ENCODE assay signal across 1 cellular context in genomic region chr12:132471011-132471857, GRCh38.
A peak's percentile ranks its signal among the peaks of the same experiment; 100 is the strongest.
TF ChIP-seq lines count a peak whose summit lies in the region.

No MANE protein-coding gene starts in this region.

TF ChIP-seq in HepG2, 621 proteins besides CTCF, POLR2A, EP300 and RAD21 (continued from another document and continues in another):
- TF ChIP-seq TOPORS (CRISPR knock-in tag; IDR thresholded peaks at IDR 0.05) (peak; percentile 74; the same call in 1 of the 2 replicates), PLRG1 (conservative IDR thresholded peaks at IDR 0.05) (no peak), NR2F6 (IDR thresholded peaks at IDR 0.05) (peak; percentile 82), NR2F6 (CRISPR knock-in tag; IDR thresholded peaks at IDR 0.05) (peak; percentile 95), ZNF713 (CRISPR knock-in tag; IDR thresholded peaks at IDR 0.05) (no peak), SMAD3 (CRISPR knock-in tag; IDR thresholded peaks at IDR 0.05) (0 out of 2 replicates have a peak, but pooled peaks have one; percentile 53), ZSCAN30 (CRISPR knock-in tag; IDR thresholded peaks at IDR 0.05) (no peak), HBP1 (CRISPR knock-in tag; IDR thresholded peaks at IDR 0.05; ENCODE audit: low read depth) (no peak), ZMYM2 (CRISPR knock-in tag; IDR thresholded peaks at IDR 0.05) (no peak), ZNF839 (CRISPR knock-in tag; IDR thresholded peaks at IDR 0.05; ENCODE audit: borderline replicate concordance) (no peak), RFX5 (IDR thresholded peaks at IDR 0.05; ENCODE audit: low read depth, low read length) (no peak), KDM3A (CRISPR knock-in tag; IDR thresholded peaks at IDR 0.05; ENCODE audit: low read depth) (peak; percentile 83; the same call in 1 of the 2 replicates), MEF2D (CRISPR knock-in tag; IDR thresholded peaks at IDR 0.05) (peak; percentile 80), ATF6 (CRISPR knock-in tag; conservative IDR thresholded peaks at IDR 0.05) (0 out of 2 replicates have a peak, but pooled peaks have one; percentile 68), ZNF263 (CRISPR knock-in tag; IDR thresholded peaks at IDR 0.05) (peak; percentile 44; the same call in 1 of the 2 replicates), ZNF749 (CRISPR knock-in tag; IDR thresholded peaks at IDR 0.05; ENCODE audit: borderline replicate concordance) (0 out of 2 replicates have a peak, but pooled peaks have one; percentile 32), HCFC1 (IDR thresholded peaks at IDR 0.05; ENCODE audit: low read depth, low read length) (no peak), PRDM10 (CRISPR knock-in tag; IDR thresholded peaks at IDR 0.05; ENCODE audit: low read depth) (no peak), TGIF2 (CRISPR knock-in tag; IDR thresholded peaks at IDR 0.05) (no peak), NFKBIZ (CRISPR knock-in tag; IDR thresholded peaks at IDR 0.05) (peak; percentile 77; the same call in 1 of the 2 replicates), ZFP37 (CRISPR knock-in tag; IDR thresholded peaks at IDR 0.05; ENCODE audit: borderline replicate concordance) (peak; percentile 92), FOXP1 (IDR thresholded peaks at IDR 0.05) (0 out of 2 replicates have a peak, but pooled peaks have one; percentile 25), FOXP1 (CRISPR knock-in tag; IDR thresholded peaks at IDR 0.05) (peak; percentile 82), ATRX (CRISPR knock-in tag; IDR thresholded peaks at IDR 0.05; ENCODE audit: borderline replicate concordance) (no peak), ARNTL (CRISPR knock-in tag; IDR thresholded peaks at IDR 0.05) (peak; percentile 85), ZFP91 (CRISPR knock-in tag; IDR thresholded peaks at IDR 0.05; ENCODE audit: borderline replicate concordance) (peak; percentile 75), ZNF562 (CRISPR knock-in tag; IDR thresholded peaks at IDR 0.05; ENCODE audit: borderline replicate concordance) (no peak), ZNF766 (CRISPR knock-in tag; IDR thresholded peaks at IDR 0.05; ENCODE audit: borderline replicate concordance) (no peak; the same call in 1 of the 2 replicates), THAP7 (CRISPR knock-in tag; IDR thresholded peaks at IDR 0.05) (no peak), AGO2 (optimal IDR thresholded peaks at IDR 0.05; ENCODE audit: low read depth, low read length) (no peak), ZBTB14 (CRISPR knock-in tag; IDR thresholded peaks at IDR 0.05) (no peak), PHF5A (CRISPR knock-in tag; IDR thresholded peaks at IDR 0.05; ENCODE audit: low read depth, unreplicated experiment) (no peak), TBP (CRISPR knock-in tag; IDR thresholded peaks at IDR 0.05) (no peak), ZBTB43 (CRISPR knock-in tag; conservative IDR thresholded peaks at IDR 0.05) (peak; percentile 71; the same call in 1 of the 2 replicates), ZGPAT (CRISPR knock-in tag; IDR thresholded peaks at IDR 0.05) (peak; percentile 91), ZNF333 (CRISPR knock-in tag; IDR thresholded peaks at IDR 0.05; ENCODE audit: borderline replicate concordance) (no peak), HMG20B (CRISPR knock-in tag; conservative IDR thresholded peaks at IDR 0.05) (peak; percentile 83), ZMAT3 (CRISPR knock-in tag; conservative IDR thresholded peaks at IDR 0.05) (0 out of 2 replicates have a peak, but pooled peaks have one; percentile 55), YY1 (IDR thresholded peaks at IDR 0.05; ENCODE audit: insufficient read depth, insufficient replicate concordance, low read depth, low read length) (peak; percentile 65), DZIP1 (CRISPR knock-in tag; IDR thresholded peaks at IDR 0.05) (no peak), TEAD3 (CRISPR knock-in tag; optimal IDR thresholded peaks at IDR 0.05; ENCODE audit: borderline replicate concordance) (peak; percentile 85), SMARCC2 (IDR thresholded peaks at IDR 0.05) (no peak), ZMYM4 (CRISPR knock-in tag; IDR thresholded peaks at IDR 0.05) (peak; percentile 20; the same call in 1 of the 2 replicates), PTBP1 (IDR thresholded peaks at IDR 0.05; ENCODE audit: low read depth, low read length, poor library complexity, severe bottlenecking) (no peak), ATAD3A (CRISPR knock-in tag; IDR thresholded peaks at IDR 0.05) (no peak), MYPOP (CRISPR knock-in tag; IDR thresholded peaks at IDR 0.05) (no peak), SMAD1 (CRISPR knock-in tag; IDR thresholded peaks at IDR 0.05; ENCODE audit: borderline replicate concordance, low read depth) (no peak)
